16 cellular contexts compared by ENCODE assay signal in the genomic region with DNA sequence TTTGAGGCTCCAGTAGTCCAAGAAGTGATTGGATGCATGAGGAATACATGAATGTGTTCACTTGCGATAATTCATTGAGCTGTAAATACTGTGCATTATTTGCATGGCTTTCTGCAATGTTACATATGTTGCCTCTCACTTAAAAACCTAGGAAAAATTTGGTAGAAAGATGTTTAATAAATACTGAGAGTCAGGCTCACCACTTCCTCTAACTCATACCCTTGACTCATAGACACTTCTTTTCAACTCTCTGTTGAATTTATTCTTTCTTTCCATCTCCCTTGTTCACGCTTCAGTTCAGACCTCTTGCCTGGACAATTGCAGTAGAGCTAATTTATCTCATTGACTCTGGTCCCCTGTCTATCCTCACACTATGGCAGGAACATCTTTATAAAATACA.
"Had no signal": no experiment of that assay in that cellular context is flagged by ENCODE, and none has a peak within 500 bp of the region (broad histone marks: within the 10 kb centered on the region; RNA-seq: fewer than 3 reads in every experiment).

No MANE protein-coding gene starts in this region.

- H3K27me3 ChIP-seq: cardiac muscle cell, heart left ventricle, left lung, right lobe of liver, SJSA1, testis, upper lobe of right lung had no signal

- DNase-seq: activated naive CD4-positive, alpha-beta T cell treated with anti-CD3 and anti-CD28 coated beads for 36 hours; anterior cingulate cortex; heart left ventricle; left lung; nucleus accumbens; psoas muscle; right lobe of liver; stimulated activated CD4-positive, alpha-beta T cell treated with anti-CD3 and anti-CD28 coated beads, Interleukin-2, amount 100 ng/mL, for 24 hours; stimulated activated naive CD4-positive, alpha-beta T cell; SW 1271; testis; upper lobe of right lung had no signal

- H3K4me3 Mint-ChIP-seq: activated naive CD4-positive, alpha-beta T cell treated with anti-CD3 and anti-CD28 coated beads for 36 hours; natural killer cell treated with Interleukin-12 subunit alpha and Interleukin-12 subunit beta and Interleukin-15 and Interleukin-18, amount 100 ng/mL, for 72 hours; T-helper 2 cell treated with Interferon-gamma antibody and Interleukin-4, amounts not matched to agents 5 μg/mL and 100 μg/mL, for 36 hours had no signal

- H3K9me3 ChIP-seq: heart left ventricle, left lung, psoas muscle, right lobe of liver, SJSA1, testis, upper lobe of right lung had no signal

- H3K27ac ChIP-seq: cardiac muscle cell, heart left ventricle, left lung, psoas muscle, right lobe of liver, SJSA1, testis, upper lobe of right lung had no signal

- H3K36me3 Mint-ChIP-seq: natural killer cell treated with Interleukin-12 subunit alpha and Interleukin-12 subunit beta and Interleukin-15 and Interleukin-18, amount 100 ng/mL, for 72 hours had no signal

- H3K36me3 ChIP-seq: cardiac muscle cell, heart left ventricle, left lung, right lobe of liver, SJSA1, upper lobe of right lung had no signal

- H3K4me1 ChIP-seq: heart left ventricle, left lung, psoas muscle, testis, upper lobe of right lung had no signal

- H3K27ac Mint-ChIP-seq: natural killer cell treated with Interleukin-12 subunit alpha and Interleukin-12 subunit beta and Interleukin-15 and Interleukin-18, amount 100 ng/mL, for 72 hours; T-helper 2 cell treated with Interferon-gamma antibody and Interleukin-4, amounts not matched to agents 5 μg/mL and 100 μg/mL, for 36 hours had no signal

- H3K4me3 ChIP-seq: cardiac muscle cell, heart left ventricle, left lung, psoas muscle, right lobe of liver, SJSA1, testis, upper lobe of right lung had no signal

- H3K9me3 Mint-ChIP-seq: activated naive CD4-positive, alpha-beta T cell treated with anti-CD3 and anti-CD28 coated beads for 36 hours; natural killer cell treated with Interleukin-12 subunit alpha and Interleukin-12 subunit beta and Interleukin-15 and Interleukin-18, amount 100 ng/mL, for 72 hours; T-helper 2 cell treated with Interferon-gamma antibody and Interleukin-4, amounts not matched to agents 5 μg/mL and 100 μg/mL, for 36 hours had no signal
